10 cellular contexts compared by ENCODE assay signal in the genomic region with DNA sequence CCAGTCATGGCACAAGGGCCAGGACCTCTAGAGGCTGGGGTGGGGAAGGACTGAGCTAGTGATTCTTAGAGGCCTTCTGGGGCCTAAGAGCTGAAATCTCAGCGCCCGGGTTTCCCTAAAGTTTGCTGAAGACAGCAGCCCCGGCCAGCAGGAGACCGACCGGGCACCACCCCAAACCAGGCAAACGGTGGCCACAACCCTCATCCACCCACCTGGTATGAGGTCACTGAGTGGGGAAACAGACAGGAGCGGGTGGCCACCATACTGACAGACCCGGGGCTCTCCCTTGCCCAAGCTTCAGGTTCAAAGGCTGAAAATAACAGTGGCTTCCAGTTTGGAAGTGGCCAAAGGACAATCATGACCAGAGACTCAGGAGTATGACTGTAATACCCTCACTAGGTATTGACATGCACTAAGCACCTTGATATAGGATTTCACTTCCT. TPM values are rescaled to one million over a fixed set of nuclear protein-coding genes. Genes with fewer than 3 reads are reported as not detected.
DNase-seq lines count a peak whose midpoint lies in the region; ATAC-seq and TF ChIP-seq lines count a peak whose summit lies in the region.
"Had no signal": no experiment of that assay in that cellular context is flagged by ENCODE, and none has a peak within 500 bp of the region (broad histone marks: within the 10 kb centered on the region; RNA-seq: fewer than 3 reads in every experiment).

No MANE protein-coding gene starts in this region.

- H3K36me3 ChIP-seq in left ventricle myocardium inferior (peaks cover 33% of the 10 kb centered on the region), neural progenitor cell (no peaks in the 10 kb centered on the region), uterus (no peaks in the 10 kb centered on the region)

- H3K4me1 Mint-ChIP-seq in neural progenitor cell = peaks cover 44% of the 10 kb centered on the region

- H3K27me3 Mint-ChIP-seq in neural progenitor cell (ENCODE audit: insufficient read depth, low read depth) = peaks cover 3% of the 10 kb centered on the region

- TF ChIP-seq POLR2A in uterus (IDR thresholded peaks at IDR 0.05) = no peak

- H3K9me3 Mint-ChIP-seq in neural progenitor cell = no peaks in the 10 kb centered on the region
- H3K9me3 Mint-ChIP-seq: T-helper 2 cell treated with Interferon-gamma antibody and Interleukin-4, amounts not matched to agents 5 μg/mL and 100 μg/mL, for 36 hours had no signal

- TF ChIP-seq CTCF in left ventricle myocardium inferior (IDR thresholded peaks at IDR 0.05; ENCODE audit: borderline replicate concordance) (no peak), dorsolateral prefrontal cortex (IDR thresholded peaks at IDR 0.05 in 54 of 56, conservative IDR thresholded peaks at IDR 0.05 in 2 of 56; ENCODE audit: low read depth in 1 of 56, partially characterized antibody in 56 of 56) (no peak), neural progenitor cell (IDR thresholded peaks at IDR 0.05) (no peak), uterus (IDR thresholded peaks at IDR 0.05) (no peak), omental fat pad (IDR thresholded peaks at IDR 0.05) (no peak)

- no peaks in the 10 kb centered on the region for H3K27me3 ChIP-seq in left ventricle myocardium inferior (ENCODE audit: low read depth)
- no peaks in the 10 kb centered on the region for H3K27me3 ChIP-seq in dorsolateral prefrontal cortex
- no peaks in the 10 kb centered on the region for H3K27me3 ChIP-seq in neural progenitor cell
- no peaks in the 10 kb centered on the region for H3K27me3 ChIP-seq in uterus

- H3K9ac ChIP-seq in neural progenitor cell = no peak overlapping the region

- H3K4me2 ChIP-seq in neural progenitor cell = no peak overlapping the region

- H3K4me1 ChIP-seq in left ventricle myocardium inferior = peaks cover 58% of the 10 kb centered on the region
- H3K4me1 ChIP-seq in neural progenitor cell = peaks cover 6% of the 10 kb centered on the region
- peaks cover 0 to 3% of the 10 kb centered on the region in 2 donors for H3K4me1 ChIP-seq in uterus

- no peaks in the 10 kb centered on the region for H3K79me2 ChIP-seq in neural progenitor cell (ENCODE audit: low read depth)

- H3K27ac ChIP-seq in left ventricle myocardium inferior (replicated peaks) (peak overlapping the region; percentile 96), dorsolateral prefrontal cortex (peak overlapping the region; percentile 62 to 99 (median 94)), neural progenitor cell (no peak overlapping the region), uterus (peak overlapping the region; percentile 47 to 68)

- no peaks in the 10 kb centered on the region for H4K20me1 ChIP-seq in neural progenitor cell (ENCODE audit: low read depth)

- no peak overlapping the region for H3K4me3 Mint-ChIP-seq in neural progenitor cell
- H3K4me3 Mint-ChIP-seq: T-helper 2 cell treated with Interferon-gamma antibody and Interleukin-4, amounts not matched to agents 5 μg/mL and 100 μg/mL, for 36 hours had no signal

- H3F3A ChIP-seq in neural progenitor cell (ENCODE audit: low read depth) = peaks cover 29% of the 10 kb centered on the region

- no peak for ATAC-seq in Right ventricle myocardium inferior
- ATAC-seq in omental fat pad (ENCODE audit: low FRiP score) = no peak
- no peak for ATAC-seq in GM21447 (IDR thresholded peaks at IDR 0.05; ENCODE audit: unreplicated experiment)

- H2AFZ ChIP-seq in neural progenitor cell (replicated peaks) = no peak overlapping the region

- intact Hi-C loops in left ventricle myocardium inferior (cut with micrococcal nuclease) (no loop called here), Right ventricle myocardium inferior (cut with DNase I) (loop anchor here (5.0 kb wide), 1 partner anchor 152 kb away; the partner anchor contains the start of gene BCL2L1), dorsolateral prefrontal cortex (cut with DNase I) (loop anchor here (2.0 to 5.0 kb wide), 2 partner anchors 152 to 153 kb away; partner anchors contain the start of gene BCL2L1 (in 2 of the 2)), uterus (cut with DNase I; ENCODE audit: low total_unique reads) (no loop called here)

- peaks cover 5% of the 10 kb centered on the region for H3K36me3 Mint-ChIP-seq in neural progenitor cell

- H3K27ac Mint-ChIP-seq in neural progenitor cell = peak overlapping the region; percentile 60
- H3K27ac Mint-ChIP-seq: T-helper 2 cell treated with Interferon-gamma antibody and Interleukin-4, amounts not matched to agents 5 μg/mL and 100 μg/mL, for 36 hours had no signal

- DNase-seq in left ventricle myocardium inferior (no peak), Right ventricle myocardium inferior (ENCODE audit: missing footprints) (no peak), dorsolateral prefrontal cortex (no peak), neural progenitor cell (ENCODE audit: low spot score) (no peak), uterus (no peak), epidermal melanocyte (ENCODE audit: insufficient read length, low spot score) (no peak), omental fat pad (ENCODE audit: low spot score) (no peak)

- H3K9me3 ChIP-seq in left ventricle myocardium inferior (replicated peaks) = no peaks in the 10 kb centered on the region
- H3K9me3 ChIP-seq in neural progenitor cell (ENCODE audit: low read depth) = no peaks in the 10 kb centered on the region
- H3K9me3 ChIP-seq in uterus = no peaks in the 10 kb centered on the region

- H3K4me3 ChIP-seq in left ventricle myocardium inferior (no peak overlapping the region), dorsolateral prefrontal cortex (no peak overlapping the region), neural progenitor cell (no peak overlapping the region), uterus (no peak overlapping the region)
- H3K4me3 ChIP-seq: lung had no signal

RNA-seq across cellular contexts. Expression of gene ID1, which starts 35.0 kb away (rescaled TPM):
- total RNA-seq in left ventricle myocardium inferior (91.5 TPM), Right ventricle myocardium inferior (98.9 TPM), dorsolateral prefrontal cortex (100 to 1,000 TPM in 1 of 120 experiments, 10 to 100 TPM in 117, 1 to 10 TPM in 2; 8.0 to 102 (median 36.9) TPM), neural progenitor cell (ENCODE audit: low replicate concordance) (80.8 and 133 TPM in 2 replicates), uterus (100 to 1,000 TPM; 364 to 646 (median 505) TPM), omental fat pad (100 to 1,000 TPM; 437 to 878 (median 612) TPM)

RNA-seq across cellular contexts. Expression of gene HM13, which starts 55.8 kb away (rescaled TPM):
- total RNA-seq in left ventricle myocardium inferior (39.0 TPM), Right ventricle myocardium inferior (46.7 TPM), dorsolateral prefrontal cortex (100 to 1,000 TPM in 39 of 120 experiments, 10 to 100 TPM in 81; 70.0 to 134 (median 94.9) TPM), neural progenitor cell (ENCODE audit: low replicate concordance) (46.2 and 81.5 TPM in 2 replicates), uterus (100 to 1,000 TPM in 1 of 4 donors, 10 to 100 TPM in 3; 40.7 to 147 (median 56.0) TPM), omental fat pad (100 to 1,000 TPM in 1 of 4 donors, 10 to 100 TPM in 3; 59.7 to 113 (median 83.4) TPM)

Comparison
In these comparisons a context has a peak if more than half of its experiments do, and no peak if none do; other contexts are left out.
1. intact Hi-C loops: an anchor here in Right ventricle myocardium inferior (5.0 kb wide) and dorsolateral prefrontal cortex (2.0 to 5.0 kb wide); none called in left ventricle myocardium inferior and uterus.